ENCODE assay signal across 10 cellular contexts in genomic region chr9:76634356-76635054, GRCh38.
DNase-seq lines count a peak whose midpoint lies in the region; ATAC-seq and TF ChIP-seq lines count a peak whose summit lies in the region.
"Had no signal": no experiment of that assay in that cellular context is flagged by ENCODE, and none has a peak within 500 bp of the region (broad histone marks: within the 10 kb centered on the region; RNA-seq: fewer than 3 reads in every experiment).

No MANE protein-coding gene starts in this region.

- no peak overlapping the region for H4K5ac ChIP-seq in H9 (ENCODE audit: insufficient read length, low read depth, low read length)

- H3K27ac ChIP-seq in HUES6 (ENCODE audit: low read depth, low read length), result 0 out of 2 replicates have a peak overlapping the region, but pooled peaks have one; percentile 40
- H3K27ac ChIP-seq in H9 (ENCODE audit: insufficient read length, low read depth, low read length), result no peak overlapping the region
- no peak overlapping the region for H3K27ac ChIP-seq in CD8-positive, alpha-beta T cell (ENCODE audit: low read depth, low read length)

- intact Hi-C loops in posterior vena cava (cut with DNase I), result no loop called here
- intact Hi-C loops in CD8-positive, alpha-beta T cell (cut with DNase I, micrococcal nuclease), result no loop called here

- POLR2A ChIA-PET in CD8-positive, alpha-beta T cell (lab: Charles Lee), result no interaction called here

- H3K36me3 Mint-ChIP-seq in H9 (ENCODE audit: insufficient read depth in 1 of 3, low read depth in 3 of 3), result no peaks in the 10 kb centered on the region
- H3K36me3 Mint-ChIP-seq in CD8-positive, alpha-beta T cell, result no peaks in the 10 kb centered on the region
- H3K36me3 Mint-ChIP-seq: activated naive CD8-positive, alpha-beta T cell had no signal

- no peak overlapping the region for H3K18ac ChIP-seq in H9 (ENCODE audit: insufficient read length, low read depth, low read length)

- no peak overlapping the region for H2AFZ ChIP-seq in H9 (ENCODE audit: low read length)

- DNase-seq in amniotic epithelial cell (ENCODE audit: low read depth) (peak; percentile 92), lung microvascular endothelial cell (ENCODE audit: low read depth in 2 of 2) (peak; percentile 34 to 38), posterior vena cava (ENCODE audit: low spot score) (no peak), H9 (no peak)
- DNase-seq in CD8-positive, alpha-beta T cell, result no peak

- H2BK12ac ChIP-seq in H9 (ENCODE audit: insufficient read length, low read depth, low read length), result no peak overlapping the region

- no peak overlapping the region for H3K4ac ChIP-seq in H9 (ENCODE audit: low read depth, low read length)

- H3K79me1 ChIP-seq in H9 (ENCODE audit: insufficient read depth, low read depth, low read length, poor library complexity, severe bottlenecking), result no peaks in the 10 kb centered on the region

- H3K79me2 ChIP-seq in H9 (ENCODE audit: insufficient read depth, low read length), result no peaks in the 10 kb centered on the region

- no peak overlapping the region for H3K56ac ChIP-seq in H9 (ENCODE audit: insufficient read length, low read depth, low read length)

- CTCF ChIA-PET in CD8-positive, alpha-beta T cell (lab: Charles Lee), result no interaction called here

- H3K4me3 ChIP-seq in HUES6 (ENCODE audit: low read depth, low read length), result no peak overlapping the region
- H3K4me3 ChIP-seq in CD8-positive, alpha-beta T cell (ENCODE audit: low read depth, low read length), result no peak overlapping the region
- H3K4me3 ChIP-seq: lung had no signal

- no peak overlapping the region for H2BK5ac ChIP-seq in H9 (ENCODE audit: insufficient read length, low read length)

- peaks cover 4% of the 10 kb centered on the region; the same call in 1 of the 2 replicates for H3K4me1 ChIP-seq in HUES6 (ENCODE audit: control insufficient read depth, insufficient read depth, low read length)
- H3K4me1 ChIP-seq in H9 (ENCODE audit: insufficient read depth, low read length), result no peaks in the 10 kb centered on the region
- peaks cover 4% of the 10 kb centered on the region for H3K4me1 ChIP-seq in CD8-positive, alpha-beta T cell (ENCODE audit: insufficient read depth, low read length)

- H4K8ac ChIP-seq in H9 (replicated peaks; ENCODE audit: insufficient read length, low read depth, low read length), result no peak overlapping the region

- H3K23me2 ChIP-seq in H9 (ENCODE audit: insufficient read length, low read depth, low read length, poor library complexity, severe bottlenecking), result no peaks in the 10 kb centered on the region

- no peaks in the 10 kb centered on the region for H3K27me3 Mint-ChIP-seq in H9 (ENCODE audit: low read depth)
- H3K27me3 Mint-ChIP-seq in CD8-positive, alpha-beta T cell (ENCODE audit: low read depth), result no peaks in the 10 kb centered on the region
- H3K27me3 Mint-ChIP-seq: activated naive CD8-positive, alpha-beta T cell had no signal

- H3K9ac ChIP-seq in HUES6 (ENCODE audit: low read length) (no peak overlapping the region), H9 (ENCODE audit: extremely low read depth, insufficient read length, low read length) (no peak overlapping the region)

- ATAC-seq in GM18870 (IDR thresholded peaks at IDR 0.05; ENCODE audit: unreplicated experiment) (peak; percentile 42), HG03342 (IDR thresholded peaks at IDR 0.05; ENCODE audit: unreplicated experiment) (no peak)
- no peak for ATAC-seq in CD8-positive, alpha-beta T cell

- no peaks in the 10 kb centered on the region for H3K9me3 Mint-ChIP-seq in H9
- no peaks in the 10 kb centered on the region for H3K9me3 Mint-ChIP-seq in CD8-positive, alpha-beta T cell

- no peak overlapping the region for H3K27ac Mint-ChIP-seq in H9
- no peak overlapping the region for H3K27ac Mint-ChIP-seq in CD8-positive, alpha-beta T cell
- H3K27ac Mint-ChIP-seq: activated naive CD8-positive, alpha-beta T cell had no signal

- no peak overlapping the region for H3K14ac ChIP-seq in H9 (ENCODE audit: insufficient read depth, low read length)

- no peak overlapping the region for H3K4me3 Mint-ChIP-seq in H9
- H3K4me3 Mint-ChIP-seq in CD8-positive, alpha-beta T cell, result no peak overlapping the region
- H3K4me3 Mint-ChIP-seq: activated naive CD8-positive, alpha-beta T cell had no signal

- H2AK5ac ChIP-seq in H9 (ENCODE audit: insufficient read length, low read length), result no peak overlapping the region

- H3K4me2 ChIP-seq in H9 (ENCODE audit: insufficient read depth, insufficient read length, low read length), result no peak overlapping the region

- H3K27me3 ChIP-seq in HUES6 (ENCODE audit: control insufficient read depth, insufficient read depth, low read length) (no peaks in the 10 kb centered on the region), H9 (ENCODE audit: insufficient read depth, low read length) (no peaks in the 10 kb centered on the region)
- H3K27me3 ChIP-seq in CD8-positive, alpha-beta T cell (ENCODE audit: insufficient read depth, low read length), result no peaks in the 10 kb centered on the region

- H2BK20ac ChIP-seq in H9 (ENCODE audit: low read depth, low read length, poor library complexity, severe bottlenecking), result no peak overlapping the region

- H3T11ph ChIP-seq in H9 (ENCODE audit: low read length), result no peak overlapping the region

- H3K36me3 ChIP-seq in HUES6 (ENCODE audit: control insufficient read depth, insufficient read depth, low read length), result no peaks in the 10 kb centered on the region
- no peaks in the 10 kb centered on the region for H3K36me3 ChIP-seq in CD8-positive, alpha-beta T cell (ENCODE audit: insufficient read depth, low read length)

- H4K20me1 ChIP-seq in H9 (ENCODE audit: control insufficient read depth, insufficient read depth, insufficient read length), result no peaks in the 10 kb centered on the region

- no peak overlapping the region for H4K91ac ChIP-seq in H9 (ENCODE audit: insufficient read length, low read depth, low read length)

- no peak overlapping the region for H2BK15ac ChIP-seq in H9 (ENCODE audit: low read depth, low read length)

- no peak overlapping the region for H2BK120ac ChIP-seq in H9 (ENCODE audit: low read depth, low read length, poor library complexity, severe bottlenecking)

- peaks cover 3% of the 10 kb centered on the region in 2 experiments; a peak in 3 of 4 replicates for H3K4me1 Mint-ChIP-seq in H9
- H3K4me1 Mint-ChIP-seq in CD8-positive, alpha-beta T cell (ENCODE audit: low read depth), result peaks cover 14% of the 10 kb centered on the region

- WGBS in H9 (ENCODE audit: extremely low coverage, insufficient read length, low lambda C conversion rate), result no CpG with 5 or more reads among the region's 1 CpG

- TF ChIP-seq CTCF in H9 (conservative IDR thresholded peaks at IDR 0.05), result no peak
- no peak for TF ChIP-seq CTCF in CD8-positive, alpha-beta T cell (IDR thresholded peaks at IDR 0.05)

- H3K9me3 ChIP-seq in HUES6 (ENCODE audit: control insufficient read depth, insufficient read depth, low read depth, low read length) (no peaks in the 10 kb centered on the region), H9 (ENCODE audit: control insufficient read depth, low read depth, low read length) (no peaks in the 10 kb centered on the region)
- no peaks in the 10 kb centered on the region for H3K9me3 ChIP-seq in CD8-positive, alpha-beta T cell (ENCODE audit: low read length)

- H3K23ac ChIP-seq in H9 (ENCODE audit: insufficient read length, low read depth, low read length), result no peak overlapping the region

Comparison
In these comparisons a context has a peak if more than half of its experiments do, and no peak if none do; other contexts are left out.
1. DNase-seq: peak in amniotic epithelial cell (single experiment) and lung microvascular endothelial cell (2 of 2); none in posterior vena cava (single experiment), H9 (single experiment) and CD8-positive, alpha-beta T cell (0 of 7).